ENCODE assay signal across 8 cellular contexts in genomic region chr19:52898101-52898500, GRCh38. TPM values are rescaled to one million over a fixed set of nuclear protein-coding genes. Genes with fewer than 3 reads are reported as not detected.
DNase-seq lines count a peak whose midpoint lies in the region; ATAC-seq and TF ChIP-seq lines count a peak whose summit lies in the region.

No MANE protein-coding gene starts in this region.

- BruUV-seq in Calu3 (replicated peaks; lab: Mats Ljungman, UMichigan): no TSS peak

- CTCF ChIA-PET in AG04449 (lab: Yijun Ruan, JAX): interaction anchor here (1.5 kb wide), 1 partner anchor 96 kb away, joined by 3 read pairs; no protein-coding TSS in a partner anchor
- CTCF ChIA-PET in Calu3 (lab: Charles Lee): no interaction called here

- WGBS in ectodermal cell, 2 experiments: 63 to 67% methylated on average over 15 of the region's 15 CpGs

- H3K9me3 Mint-ChIP-seq in natural killer cell: no peaks in the 10 kb centered on the region
- peaks cover 8% of the 10 kb centered on the region for H3K9me3 Mint-ChIP-seq in Calu3 (ENCODE audit: low read depth, unreplicated experiment)

- ATAC-seq in natural killer cell: no peak

- no peaks in the 10 kb centered on the region for H3K36me3 ChIP-seq in ectodermal cell (ENCODE audit: control insufficient read depth, insufficient read depth, low read length)

- no peak for TF ChIP-seq CTCF in AG04449 (IDR thresholded peaks at IDR 0.05; ENCODE audit: insufficient read depth, low read length, missing control alignments)
- TF ChIP-seq CTCF in LNCaP clone FGC (IDR thresholded peaks at IDR 0.05; ENCODE audit: control insufficient read depth, extremely low read depth, insufficient read depth): no peak
- no peak for TF ChIP-seq CTCF in natural killer cell (IDR thresholded peaks at IDR 0.05)
- TF ChIP-seq CTCF in Calu3 (IDR thresholded peaks at IDR 0.05; ENCODE audit: unreplicated experiment): no peak

- H3K4me3 ChIP-seq in AG04449 (ENCODE audit: low read depth, low read length) (peak overlapping the region; percentile 89), LNCaP clone FGC (ENCODE audit: low read depth, low read length) (peak overlapping the region; percentile 84), ectodermal cell (ENCODE audit: insufficient read depth, low read depth, low read length) (peak overlapping the region; percentile 87)

- POLR2A ChIA-PET in AG04449 (lab: Yijun Ruan, JAX): no interaction called here

- no peaks in the 10 kb centered on the region for H3K4me1 ChIP-seq in ectodermal cell (ENCODE audit: control insufficient read depth, insufficient read depth, low read length)

- intact Hi-C loops in natural killer cell (cut with micrococcal nuclease) (loop anchor here (5.0 kb wide), 1 partner anchor 44 kb away; no protein-coding TSS in a partner anchor), Calu3 (cut with micrococcal nuclease; ENCODE audit: unreplicated experiment) (no loop called here)

- H3K27me3 ChIP-seq in ectodermal cell (ENCODE audit: control insufficient read depth, insufficient read depth, low read length, poor library complexity, severe bottlenecking): no peaks in the 10 kb centered on the region

- no peaks in the 10 kb centered on the region for H3K36me3 Mint-ChIP-seq in natural killer cell
- peaks cover 30% of the 10 kb centered on the region for H3K36me3 Mint-ChIP-seq in Calu3 (ENCODE audit: insufficient read depth, unreplicated experiment)

- no peaks in the 10 kb centered on the region for H3K9me3 ChIP-seq in ectodermal cell (ENCODE audit: control insufficient read depth, low read length)

- no peaks in the 10 kb centered on the region for H3K27me3 Mint-ChIP-seq in natural killer cell (ENCODE audit: low read depth in 2 of 2)
- no peaks in the 10 kb centered on the region for H3K27me3 Mint-ChIP-seq in Calu3 (ENCODE audit: unreplicated experiment)

- DNase-seq in AG04449 (ENCODE audit: low read depth, low spot score): no peak
- DNase-seq in LNCaP clone FGC (ENCODE audit: low read depth): no peak
- no peak for DNase-seq in natural killer cell
- no peak for DNase-seq in NCI-H2029 (lab: John Stamatoyannopoulos, UW)
- DNase-seq in KG1 (lab: John Stamatoyannopoulos, UW): no peak
- no peak for DNase-seq in Calu3
- DNase-seq in kidney glomerular epithelial cell (lab: John Stamatoyannopoulos, UW): no peak

- H3K4me3 Mint-ChIP-seq in natural killer cell (peak overlapping the region; percentile 93), Calu3 (ENCODE audit: low read depth, unreplicated experiment) (no peak overlapping the region)

- H3K27ac ChIP-seq in ectodermal cell (ENCODE audit: insufficient read depth, low read depth, low read length, poor library complexity, severe bottlenecking): peak overlapping the region; percentile 18

- H3K4me1 Mint-ChIP-seq in natural killer cell (peaks cover 15 to 19% of the 10 kb centered on the region in 2 donors), Calu3 (ENCODE audit: low read depth, unreplicated experiment) (no peaks in the 10 kb centered on the region)

- H3K27ac Mint-ChIP-seq in natural killer cell (peak overlapping the region in 1 of 2 donors; percentile 90), Calu3 (ENCODE audit: unreplicated experiment) (no peak overlapping the region)

RNA-seq across cellular contexts. Expression of gene ZNF320, which starts 0.7 kb away (rescaled TPM):
- polyA plus RNA-seq in ectodermal cell (2013, experiment 1 of 4): 18.8 TPM
- 26.6 TPM for polyA plus RNA-seq in ectodermal cell (2013, experiment 2 of 4)
- polyA plus RNA-seq in ectodermal cell (2013, experiment 3 of 4): 14.7 TPM
- 17.2 TPM for polyA plus RNA-seq in ectodermal cell (2013, experiment 4 of 4)
- total RNA-seq in natural killer cell (10 to 100 TPM; 10.3 to 14.0 (median 11.9) TPM), Calu3 (2022) (2.5 and 7.8 TPM in 2 replicates)

RNA-seq across cellular contexts. Expression of gene ZNF888, which starts 25.1 kb away (rescaled TPM):
- polyA plus RNA-seq in ectodermal cell (2013, experiment 1 of 4): 6.1 TPM
- 6.4 TPM for polyA plus RNA-seq in ectodermal cell (2013, experiment 2 of 4)
- polyA plus RNA-seq in ectodermal cell (2013, experiment 3 of 4): 5.5 TPM
- polyA plus RNA-seq in ectodermal cell (2013, experiment 4 of 4): 5.2 TPM
- total RNA-seq in natural killer cell (10 to 100 TPM in 1 of 3 donors, 1 to 10 TPM in 2; 5.1 to 13.5 (median 8.0) TPM), Calu3 (2022) (25.5 and 27.0 TPM in 2 replicates)

RNA-seq across cellular contexts. Expression of gene ZNF468, which starts 40.7 kb away (rescaled TPM):
- polyA plus RNA-seq in ectodermal cell (2013, experiment 1 of 4): 28.2 TPM
- polyA plus RNA-seq in ectodermal cell (2013, experiment 2 of 4): 28.2 TPM
- polyA plus RNA-seq in ectodermal cell (2013, experiment 3 of 4): 17.7 TPM
- polyA plus RNA-seq in ectodermal cell (2013, experiment 4 of 4): 20.2 TPM
- total RNA-seq in natural killer cell (10 to 100 TPM; 20.1 to 25.4 (median 24.1) TPM), Calu3 (2022) (21.1 and 24.9 TPM in 2 replicates)
